In the genomic region with DNA sequence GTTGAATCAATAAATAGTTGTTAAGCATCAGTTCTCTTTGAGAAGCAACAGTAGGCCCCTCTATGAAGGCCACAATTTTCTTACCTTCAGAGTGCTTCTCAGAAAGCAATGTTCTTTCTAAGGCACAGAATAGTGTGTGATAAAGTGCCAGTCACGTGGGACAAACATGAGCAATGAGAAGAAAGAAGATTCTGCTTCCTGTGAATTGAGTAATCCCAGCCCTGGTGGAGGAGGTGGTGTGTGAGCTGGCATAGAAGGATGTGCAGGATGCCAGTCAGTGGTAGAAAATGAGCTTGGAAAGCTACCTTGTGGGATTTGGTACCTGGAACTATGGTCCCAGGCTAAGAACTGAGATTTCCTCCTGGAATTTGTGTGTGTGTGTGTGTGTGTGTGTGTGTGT, we compare ENCODE assay signal across 20 cellular contexts. TPM values are rescaled to one million over a fixed set of nuclear protein-coding genes. Genes with fewer than 3 reads are reported as not detected.
DNase-seq lines count a peak whose midpoint lies in the region; ATAC-seq and TF ChIP-seq lines count a peak whose summit lies in the region.
"Had no signal": no experiment of that assay in that cellular context is flagged by ENCODE, and none has a peak within 500 bp of the region (broad histone marks: within the 10 kb centered on the region; RNA-seq: fewer than 3 reads in every experiment).

No MANE protein-coding gene starts in this region.

- H3K4me3 Mint-ChIP-seq in stimulated activated effector memory CD8-positive, alpha-beta T cell treated with anti-CD3 and anti-CD28 coated beads, Interleukin-12 subunit alpha, Interleukin-12 subunit beta, amount 100 ng/mL, for 72 hours, result no peak overlapping the region
- H3K4me3 Mint-ChIP-seq: activated naive CD4-positive, alpha-beta T cell treated with anti-CD3 and anti-CD28 coated beads, Interleukin-2, amount 10 ng/mL, durations not matched to agents 7 days and 5 days; nephron; stimulated activated naive B cell treated with anti-CD40 and anti-IgM and Interleukin-4, amounts not matched to agents 10 μg/mL and 1 μg/mL and 100 μg/mL, for 72 hours had no signal

- H3K9me2 ChIP-seq in SK-N-SH, result no peaks in the 10 kb centered on the region

- CTCF ChIA-PET in SK-N-SH (lab: Yijun Ruan, JAX), result interaction anchor here (1.8 kb wide), 1 partner anchor 88 kb away, joined by 6 read pairs; no protein-coding TSS in a partner anchor

- H3K4me2 ChIP-seq in SK-N-SH, result no peak overlapping the region

- TF ChIP-seq CTCF in SK-N-SH (IDR thresholded peaks at IDR 0.05), result no peak

- no peaks in the 10 kb centered on the region for H3K36me3 ChIP-seq in SK-N-SH (replicated peaks in 1 of 2; ENCODE audit: control insufficient read depth in 1 of 2, insufficient read depth in 2 of 2, low read length in 1 of 2)

- no peak overlapping the region for H3K4me3 ChIP-seq in SK-N-SH (ENCODE audit: low read depth in 2 of 2, low read length in 1 of 2)
- H3K4me3 ChIP-seq: heart right ventricle, psoas muscle, upper lobe of left lung had no signal

- ATAC-seq in SK-N-SH treated with all-trans-retinoic acid at 6 μM for 48 hours (no peak), GM21515 (IDR thresholded peaks at IDR 0.05; ENCODE audit: unreplicated experiment) (no peak), HG02588 (IDR thresholded peaks at IDR 0.05; ENCODE audit: unreplicated experiment) (no peak)
- peak; percentile 85 for ATAC-seq in stimulated activated effector memory CD8-positive, alpha-beta T cell treated with anti-CD3 and anti-CD28 coated beads, Interleukin-12 subunit alpha, Interleukin-12 subunit beta, amount 100 ng/mL, for 72 hours
- ATAC-seq: heart right ventricle; psoas muscle; stimulated activated naive B cell treated with anti-CD40 and anti-IgM and Interleukin-4, amounts not matched to agents 10 μg/mL and 1 μg/mL and 100 μg/mL, for 72 hours had no signal

- H3K27ac Mint-ChIP-seq in stimulated activated effector memory CD8-positive, alpha-beta T cell treated with anti-CD3 and anti-CD28 coated beads, Interleukin-12 subunit alpha, Interleukin-12 subunit beta, amount 100 ng/mL, for 72 hours, result no peak overlapping the region
- H3K27ac Mint-ChIP-seq: activated naive CD4-positive, alpha-beta T cell treated with anti-CD3 and anti-CD28 coated beads, Interleukin-2, amount 10 ng/mL, durations not matched to agents 7 days and 5 days; nephron; stimulated activated naive B cell treated with anti-CD40 and anti-IgM and Interleukin-4, amounts not matched to agents 10 μg/mL and 1 μg/mL and 100 μg/mL, for 72 hours had no signal

- TF ChIP-seq EP300 in SK-N-SH (IDR thresholded peaks at IDR 0.05; ENCODE audit: borderline replicate concordance in 1 of 2, low read depth in 1 of 2, low read length in 1 of 2), result no peak

- DNase-seq in SK-N-SH (no peak), OCI-M1 (lab: John Stamatoyannopoulos, UW) (peak; percentile 55), fibroblast of gingiva (ENCODE audit: low read depth) (peak; percentile 6), HuH-7.5 (ENCODE audit: low spot score) (no peak)
- DNase-seq in stimulated activated effector memory CD8-positive, alpha-beta T cell treated with anti-CD3 and anti-CD28 coated beads, Interleukin-12 subunit alpha, Interleukin-12 subunit beta, amount 100 ng/mL, for 72 hours (ENCODE audit: low spot score in 2 of 2), result no peak
- DNase-seq: 8988T; activated CD4-positive, alpha-beta T cell treated with anti-CD3 and anti-CD28 coated beads, Interleukin-2, amount 50 U/mL, for 1 hour; activated naive CD4-positive, alpha-beta T cell treated with anti-CD3 and anti-CD28 coated beads, Interleukin-2, amount 10 ng/mL, durations not matched to agents 7 days and 5 days; heart right ventricle; NCI-H1048; NCI-H69; psoas muscle; stimulated activated naive B cell treated with anti-CD40 and anti-IgM and Interleukin-4, amounts not matched to agents 10 μg/mL and 1 μg/mL and 100 μg/mL, for 72 hours; SW 1271; upper lobe of left lung had no signal

- no peak for TF ChIP-seq RAD21 in SK-N-SH (IDR thresholded peaks at IDR 0.05; ENCODE audit: low read length)

- H4K20me1 ChIP-seq in SK-N-SH (ENCODE audit: insufficient read depth), result no peaks in the 10 kb centered on the region

- H3K36me3 Mint-ChIP-seq in stimulated activated effector memory CD8-positive, alpha-beta T cell treated with anti-CD3 and anti-CD28 coated beads, Interleukin-12 subunit alpha, Interleukin-12 subunit beta, amount 100 ng/mL, for 72 hours, result no peaks in the 10 kb centered on the region

- H3F3A ChIP-seq in SK-N-SH (replicated peaks; ENCODE audit: insufficient read depth), result peaks cover 3% of the 10 kb centered on the region

- H3K27ac ChIP-seq in SK-N-SH (ENCODE audit: low read depth in 2 of 2, low read length in 1 of 2), result no peak overlapping the region
- H3K27ac ChIP-seq: C4-2B, heart right ventricle, psoas muscle, upper lobe of left lung had no signal

- H3K9me3 ChIP-seq in SK-N-SH, result no peaks in the 10 kb centered on the region
- H3K9me3 ChIP-seq: heart right ventricle, psoas muscle, upper lobe of left lung had no signal

- H3K79me2 ChIP-seq in SK-N-SH (ENCODE audit: insufficient read depth), result no peaks in the 10 kb centered on the region

- H3K4me1 ChIP-seq in SK-N-SH (ENCODE audit: control insufficient read depth in 1 of 2, insufficient read depth in 2 of 2, low read depth in 1 of 2, low read length in 1 of 2), result peaks cover 0 to 18% of the 10 kb centered on the region in 2 experiments; a peak in 2 of 4 replicates
- H3K4me1 ChIP-seq: heart right ventricle, upper lobe of left lung had no signal

- H3K4me1 Mint-ChIP-seq in stimulated activated effector memory CD8-positive, alpha-beta T cell treated with anti-CD3 and anti-CD28 coated beads, Interleukin-12 subunit alpha, Interleukin-12 subunit beta, amount 100 ng/mL, for 72 hours, result peaks cover 6% of the 10 kb centered on the region
- H3K4me1 Mint-ChIP-seq: activated naive CD4-positive, alpha-beta T cell treated with anti-CD3 and anti-CD28 coated beads, Interleukin-2, amount 10 ng/mL, durations not matched to agents 7 days and 5 days; stimulated activated naive B cell treated with anti-CD40 and anti-IgM and Interleukin-4, amounts not matched to agents 10 μg/mL and 1 μg/mL and 100 μg/mL, for 72 hours had no signal

- WGBS in SK-N-SH (ENCODE audit: low lambda C conversion rate), result 36% methylated on average over 1 of the region's 1 CpG

- no peak overlapping the region for H3K9ac ChIP-seq in SK-N-SH

- no peak overlapping the region for H2AFZ ChIP-seq in SK-N-SH (ENCODE audit: low read depth)

- no peaks in the 10 kb centered on the region for H3K9me3 Mint-ChIP-seq in stimulated activated effector memory CD8-positive, alpha-beta T cell treated with anti-CD3 and anti-CD28 coated beads, Interleukin-12 subunit alpha, Interleukin-12 subunit beta, amount 100 ng/mL, for 72 hours
- H3K9me3 Mint-ChIP-seq: activated naive CD4-positive, alpha-beta T cell treated with anti-CD3 and anti-CD28 coated beads, Interleukin-2, amount 10 ng/mL, durations not matched to agents 7 days and 5 days; nephron; stimulated activated naive B cell treated with anti-CD40 and anti-IgM and Interleukin-4, amounts not matched to agents 10 μg/mL and 1 μg/mL and 100 μg/mL, for 72 hours had no signal

- POLR2A ChIA-PET in SK-N-SH (lab: Yijun Ruan, JAX), result no interaction called here

- no peaks in the 10 kb centered on the region for H3K27me3 ChIP-seq in SK-N-SH (ENCODE audit: insufficient read depth)
- H3K27me3 ChIP-seq: heart right ventricle, upper lobe of left lung had no signal

TF ChIP-seq in SK-N-SH, 30 proteins besides CTCF, POLR2A, EP300 and RAD21 (continues in another document):
- no peak for TF ChIP-seq IRF3 (IDR thresholded peaks at IDR 0.05; ENCODE audit: low read depth, low read length)

TF ChIP-seq in SK-N-SH treated with all-trans-retinoic acid at 6 μM for 48 hours, 23 proteins besides CTCF, POLR2A, EP300 and RAD21 (continues in another document):
- TF ChIP-seq, protein P1, sequence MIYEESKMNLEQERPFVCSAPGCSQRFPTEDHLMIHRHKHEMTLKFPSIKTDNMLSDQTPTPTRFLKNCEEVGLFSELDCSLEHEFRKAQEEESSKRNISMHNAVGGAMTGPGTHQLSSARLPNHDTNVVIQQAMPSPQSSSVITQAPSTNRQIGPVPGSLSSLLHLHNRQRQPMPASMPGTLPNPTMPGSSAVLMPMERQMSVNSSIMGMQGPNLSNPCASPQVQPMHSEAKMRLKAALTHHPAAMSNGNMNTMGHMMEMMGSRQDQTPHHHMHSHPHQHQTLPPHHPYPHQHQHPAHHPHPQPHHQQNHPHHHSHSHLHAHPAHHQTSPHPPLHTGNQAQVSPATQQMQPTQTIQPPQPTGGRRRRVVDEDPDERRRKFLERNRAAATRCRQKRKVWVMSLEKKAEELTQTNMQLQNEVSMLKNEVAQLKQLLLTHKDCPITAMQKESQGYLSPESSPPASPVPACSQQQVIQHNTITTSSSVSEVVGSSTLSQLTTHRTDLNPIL (CRISPR knock-in tag; IDR thresholded peaks at IDR 0.05; ENCODE audit: low read depth), result no peak
- TF ChIP-seq ZNF70 (CRISPR knock-in tag; IDR thresholded peaks at IDR 0.05) (no peak), ARNTL (CRISPR knock-in tag; IDR thresholded peaks at IDR 0.05; ENCODE audit: borderline replicate concordance, low read depth) (no peak), PATZ1 (CRISPR knock-in tag; IDR thresholded peaks at IDR 0.05; ENCODE audit: borderline replicate concordance) (no peak), ZNF8 (CRISPR knock-in tag; IDR thresholded peaks at IDR 0.05) (no peak), PPARA (CRISPR knock-in tag; IDR thresholded peaks at IDR 0.05; ENCODE audit: borderline replicate concordance) (no peak), ESRRG (CRISPR knock-in tag; IDR thresholded peaks at IDR 0.05) (no peak), ZFP3 (CRISPR knock-in tag; IDR thresholded peaks at IDR 0.05) (no peak), OSR1 (CRISPR knock-in tag; IDR thresholded peaks at IDR 0.05) (no peak)

RNA-seq across cellular contexts. Expression of gene KIZ, which starts 21.7 kb away (rescaled TPM):
- 3.9 and 5.5 TPM in 2 replicates for polyA plus RNA-seq in SK-N-SH (2012; rRNA removed)
- polyA plus RNA-seq in SK-N-SH (2012; cell fraction: cytosol; rRNA removed), result 4.6 and 5.3 TPM in 2 replicates
- polyA plus RNA-seq in SK-N-SH (2012; cell fraction: nucleus; rRNA removed), result 11.3 and 13.8 TPM in 2 replicates

RNA-seq across cellular contexts. Expression of gene LINC00237, which starts 41.4 kb away (rescaled TPM):
- not detected in 2 replicates for polyA plus RNA-seq in SK-N-SH (2012; rRNA removed)
- not detected in 2 replicates for polyA plus RNA-seq in SK-N-SH (2012; cell fraction: cytosol; rRNA removed)
- not detected in 2 replicates for polyA plus RNA-seq in SK-N-SH (2012; cell fraction: nucleus; rRNA removed)
- polyA plus RNA-seq: heart right ventricle, psoas muscle had no signal

Comparison
In these comparisons a context has a peak if more than half of its experiments do, and no peak if none do; other contexts are left out.
1. DNase-seq: peak in OCI-M1 (single experiment) and fibroblast of gingiva (single experiment); none in SK-N-SH (single experiment), stimulated activated effector memory CD8-positive, alpha-beta T cell treated with anti-CD3 and anti-CD28 coated beads, Interleukin-12 subunit alpha, Interleukin-12 subunit beta, amount 100 ng/mL, for 72 hours (0 of 2) and HuH-7.5 (single experiment).